1 cellular context compared by ENCODE assay signal in the genomic region with DNA sequence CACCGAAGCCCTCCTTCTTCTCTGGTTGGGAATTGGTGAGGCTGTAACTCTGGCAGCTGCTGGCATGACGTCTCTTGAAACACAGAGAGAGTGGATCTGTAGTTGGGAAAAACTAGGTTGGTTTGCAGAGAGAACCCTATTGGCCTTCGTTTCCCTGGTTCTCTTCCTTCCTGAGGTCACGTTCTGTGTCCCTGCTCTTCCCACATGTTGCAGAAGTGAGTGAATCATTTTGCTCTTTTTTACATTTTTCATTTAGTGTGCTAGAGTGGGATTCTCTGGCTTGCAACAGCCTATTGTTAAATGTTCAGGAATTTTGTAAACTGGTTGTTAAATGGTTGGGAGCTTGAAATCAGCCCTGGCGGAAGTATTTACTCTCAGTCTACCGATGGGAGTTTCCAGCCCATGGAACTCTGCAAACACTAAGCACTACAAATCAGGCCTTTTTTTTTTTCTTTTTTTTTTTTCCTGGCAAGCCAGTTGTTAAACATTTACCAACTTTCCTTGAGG.
TF ChIP-seq lines count a peak whose summit lies in the region.

No MANE protein-coding gene starts in this region.

TF ChIP-seq in HepG2, 621 proteins besides CTCF, POLR2A, EP300 and RAD21 (continued from another document and continues in another):
- TF ChIP-seq ZBTB3 (CRISPR knock-in tag; IDR thresholded peaks at IDR 0.05; ENCODE audit: borderline replicate concordance, low read depth) (no peak), ZNF33B (CRISPR knock-in tag; IDR thresholded peaks at IDR 0.05) (no peak), NR3C1 (CRISPR knock-in tag; IDR thresholded peaks at IDR 0.05) (no peak), U2AF1 (optimal IDR thresholded peaks at IDR 0.05; ENCODE audit: low read depth, low read length) (no peak), TCF7 (IDR thresholded peaks at IDR 0.05; ENCODE audit: low read depth) (no peak; the same call in 1 of the 2 replicates), PCBP1 (IDR thresholded peaks at IDR 0.05; ENCODE audit: borderline replicate concordance, low read depth, low read length) (no peak), ZFY (CRISPR knock-in tag; IDR thresholded peaks at IDR 0.05) (peak; percentile 40; the same call in 1 of the 2 replicates), KDM5A (IDR thresholded peaks at IDR 0.05; ENCODE audit: borderline replicate concordance, low read length) (no peak), PLRG1 (conservative IDR thresholded peaks at IDR 0.05) (no peak), SRSF9 (IDR thresholded peaks at IDR 0.05; ENCODE audit: borderline replicate concordance, insufficient read depth, low read depth, low read length, poor library complexity, severe bottlenecking) (no peak), NCOR1 (IDR thresholded peaks at IDR 0.05; ENCODE audit: borderline replicate concordance, low read length) (0 out of 2 replicates have a peak, but pooled peaks have one; percentile 28), ZNF343 (CRISPR knock-in tag; IDR thresholded peaks at IDR 0.05) (no peak), CC2D1A (CRISPR knock-in tag; IDR thresholded peaks at IDR 0.05) (no peak), ZNF572 (CRISPR knock-in tag; IDR thresholded peaks at IDR 0.05) (no peak), HOXA5 (CRISPR knock-in tag; IDR thresholded peaks at IDR 0.05) (0 out of 2 replicates have a peak, but pooled peaks have one; percentile 32), POLR2AphosphoS2 (IDR thresholded peaks at IDR 0.05; ENCODE audit: low read depth, low read length) (no peak), SAP130 (CRISPR knock-in tag; IDR thresholded peaks at IDR 0.05; ENCODE audit: low read depth) (peak; percentile 62), NR1H2 (CRISPR knock-in tag; IDR thresholded peaks at IDR 0.05; ENCODE audit: borderline replicate concordance, low read depth) (no peak), ZNF556 (CRISPR knock-in tag; IDR thresholded peaks at IDR 0.05; ENCODE audit: borderline replicate concordance) (no peak), KLF15 (CRISPR knock-in tag; IDR thresholded peaks at IDR 0.05; ENCODE audit: borderline replicate concordance) (no peak), SMAD1 (CRISPR knock-in tag; IDR thresholded peaks at IDR 0.05; ENCODE audit: borderline replicate concordance, low read depth) (no peak), HCFC1 (IDR thresholded peaks at IDR 0.05; ENCODE audit: low read depth, low read length) (no peak), TEAD2 (CRISPR knock-in tag; IDR thresholded peaks at IDR 0.05) (no peak), RAD51 (IDR thresholded peaks at IDR 0.05; ENCODE audit: borderline replicate concordance) (no peak), RFXAP (CRISPR knock-in tag; IDR thresholded peaks at IDR 0.05; ENCODE audit: borderline replicate concordance) (no peak), ZNF652 (CRISPR knock-in tag; IDR thresholded peaks at IDR 0.05; ENCODE audit: borderline replicate concordance, low read depth) (no peak), ZNF83 (CRISPR knock-in tag; IDR thresholded peaks at IDR 0.05; ENCODE audit: borderline replicate concordance) (no peak), BRD4 (CRISPR knock-in tag; IDR thresholded peaks at IDR 0.05) (no peak), MAFF (IDR thresholded peaks at IDR 0.05; ENCODE audit: low read depth, low read length) (no peak), RARG (CRISPR knock-in tag; IDR thresholded peaks at IDR 0.05; ENCODE audit: low read depth) (no peak), PCBP2 (optimal IDR thresholded peaks at IDR 0.05; ENCODE audit: low read depth, low read length, poor library complexity, severe bottlenecking) (no peak), SNAI1 (CRISPR knock-in tag; IDR thresholded peaks at IDR 0.05; ENCODE audit: borderline replicate concordance) (0 out of 2 replicates have a peak, but pooled peaks have one; percentile 53), MAFK (conservative IDR thresholded peaks at IDR 0.05 in 1 of 2, IDR thresholded peaks at IDR 0.05 in 1 of 2; ENCODE audit: low read length in 2 of 2) (no peak), ZNF678 (CRISPR knock-in tag; IDR thresholded peaks at IDR 0.05) (no peak), PRMT3 (CRISPR knock-in tag; IDR thresholded peaks at IDR 0.05; ENCODE audit: borderline replicate concordance, low read depth) (no peak), ATRX (CRISPR knock-in tag; IDR thresholded peaks at IDR 0.05; ENCODE audit: borderline replicate concordance) (no peak), YEATS2 (CRISPR knock-in tag; IDR thresholded peaks at IDR 0.05; ENCODE audit: borderline replicate concordance) (no peak), ZNF850 (CRISPR knock-in tag; conservative IDR thresholded peaks at IDR 0.05) (no peak), ZFP36 (IDR thresholded peaks at IDR 0.05; ENCODE audit: borderline replicate concordance, low read depth, low read length, partially characterized antibody) (no peak), IKZF1 (IDR thresholded peaks at IDR 0.05) (no peak)
- TF ChIP-seq, protein P1, sequence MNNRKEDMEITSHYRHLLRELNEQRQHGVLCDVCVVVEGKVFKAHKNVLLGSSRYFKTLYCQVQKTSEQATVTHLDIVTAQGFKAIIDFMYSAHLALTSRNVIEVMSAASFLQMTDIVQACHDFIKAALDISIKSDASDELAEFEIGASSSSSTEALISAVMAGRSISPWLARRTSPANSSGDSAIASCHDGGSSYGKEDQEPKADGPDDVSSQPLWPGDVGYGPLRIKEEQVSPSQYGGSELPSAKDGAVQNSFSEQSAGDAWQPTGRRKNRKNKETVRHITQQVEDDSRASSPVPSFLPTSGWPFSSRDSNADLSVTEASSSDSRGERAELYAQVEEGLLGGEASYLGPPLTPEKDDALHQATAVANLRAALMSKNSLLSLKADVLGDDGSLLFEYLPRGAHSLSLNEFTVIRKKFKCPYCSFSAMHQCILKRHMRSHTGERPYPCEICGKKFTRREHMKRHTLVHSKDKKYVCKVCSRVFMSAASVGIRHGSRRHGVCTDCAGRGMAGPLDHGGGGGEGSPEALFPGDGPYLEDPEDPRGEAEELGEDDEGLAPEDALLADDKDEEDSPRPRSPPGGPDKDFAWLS (CRISPR knock-in tag; IDR thresholded peaks at IDR 0.05; ENCODE audit: borderline replicate concordance), result no peak
- TF ChIP-seq, protein P2, sequence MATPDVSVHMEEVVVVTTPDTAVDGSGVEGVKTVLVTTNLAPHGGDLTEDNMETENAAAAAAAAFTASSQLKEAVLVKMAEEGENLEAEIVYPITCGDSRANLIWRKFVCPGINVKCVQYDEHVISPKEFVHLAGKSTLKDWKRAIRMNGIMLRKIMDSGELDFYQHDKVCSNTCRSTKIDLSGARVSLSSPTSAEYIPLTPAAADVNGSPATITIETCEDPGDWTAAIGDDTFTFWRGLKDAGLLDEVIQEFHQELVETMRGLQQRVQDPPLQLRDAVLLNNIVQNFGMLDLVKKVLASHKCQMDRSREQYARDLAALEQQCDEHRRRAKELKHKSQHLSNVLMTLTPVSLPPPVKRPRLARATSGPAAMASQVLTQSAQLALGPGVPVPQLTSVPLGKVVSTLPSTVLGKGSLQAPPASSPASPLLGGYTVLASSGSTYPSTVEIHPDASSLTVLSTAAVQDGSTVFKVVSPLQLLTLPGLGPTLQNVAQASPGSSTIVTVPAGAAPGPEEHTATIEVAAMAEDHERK (CRISPR knock-in tag; IDR thresholded peaks at IDR 0.05; ENCODE audit: low read depth), result no peak
- TF ChIP-seq, protein P3, sequence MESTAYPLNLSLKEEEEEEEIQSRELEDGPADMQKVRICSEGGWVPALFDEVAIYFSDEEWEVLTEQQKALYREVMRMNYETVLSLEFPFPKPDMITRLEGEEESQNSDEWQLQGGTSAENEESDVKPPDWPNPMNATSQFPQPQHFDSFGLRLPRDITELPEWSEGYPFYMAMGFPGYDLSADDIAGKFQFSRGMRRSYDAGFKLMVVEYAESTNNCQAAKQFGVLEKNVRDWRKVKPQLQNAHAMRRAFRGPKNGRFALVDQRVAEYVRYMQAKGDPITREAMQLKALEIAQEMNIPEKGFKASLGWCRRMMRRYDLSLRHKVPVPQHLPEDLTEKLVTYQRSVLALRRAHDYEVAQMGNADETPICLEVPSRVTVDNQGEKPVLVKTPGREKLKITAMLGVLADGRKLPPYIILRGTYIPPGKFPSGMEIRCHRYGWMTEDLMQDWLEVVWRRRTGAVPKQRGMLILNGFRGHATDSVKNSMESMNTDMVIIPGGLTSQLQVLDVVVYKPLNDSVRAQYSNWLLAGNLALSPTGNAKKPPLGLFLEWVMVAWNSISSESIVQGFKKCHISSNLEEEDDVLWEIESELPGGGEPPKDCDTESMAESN (CRISPR knock-in tag; conservative IDR thresholded peaks at IDR 0.05), result no peak
- TF ChIP-seq, protein P4, sequence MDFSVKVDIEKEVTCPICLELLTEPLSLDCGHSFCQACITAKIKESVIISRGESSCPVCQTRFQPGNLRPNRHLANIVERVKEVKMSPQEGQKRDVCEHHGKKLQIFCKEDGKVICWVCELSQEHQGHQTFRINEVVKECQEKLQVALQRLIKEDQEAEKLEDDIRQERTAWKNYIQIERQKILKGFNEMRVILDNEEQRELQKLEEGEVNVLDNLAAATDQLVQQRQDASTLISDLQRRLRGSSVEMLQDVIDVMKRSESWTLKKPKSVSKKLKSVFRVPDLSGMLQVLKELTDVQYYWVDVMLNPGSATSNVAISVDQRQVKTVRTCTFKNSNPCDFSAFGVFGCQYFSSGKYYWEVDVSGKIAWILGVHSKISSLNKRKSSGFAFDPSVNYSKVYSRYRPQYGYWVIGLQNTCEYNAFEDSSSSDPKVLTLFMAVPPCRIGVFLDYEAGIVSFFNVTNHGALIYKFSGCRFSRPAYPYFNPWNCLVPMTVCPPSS (IDR thresholded peaks at IDR 0.05), result no peak
- TF ChIP-seq, protein P5, sequence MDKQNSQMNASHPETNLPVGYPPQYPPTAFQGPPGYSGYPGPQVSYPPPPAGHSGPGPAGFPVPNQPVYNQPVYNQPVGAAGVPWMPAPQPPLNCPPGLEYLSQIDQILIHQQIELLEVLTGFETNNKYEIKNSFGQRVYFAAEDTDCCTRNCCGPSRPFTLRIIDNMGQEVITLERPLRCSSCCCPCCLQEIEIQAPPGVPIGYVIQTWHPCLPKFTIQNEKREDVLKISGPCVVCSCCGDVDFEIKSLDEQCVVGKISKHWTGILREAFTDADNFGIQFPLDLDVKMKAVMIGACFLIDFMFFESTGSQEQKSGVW (CRISPR knock-in tag; IDR thresholded peaks at IDR 0.05; ENCODE audit: borderline replicate concordance), result no peak
- TF ChIP-seq, protein P6, sequence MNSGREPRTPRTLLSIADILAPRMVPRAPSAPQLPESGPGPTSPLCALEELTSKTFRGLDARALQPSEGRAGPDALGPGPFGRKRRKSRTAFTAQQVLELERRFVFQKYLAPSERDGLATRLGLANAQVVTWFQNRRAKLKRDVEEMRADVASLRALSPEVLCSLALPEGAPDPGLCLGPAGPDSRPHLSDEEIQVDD (CRISPR knock-in tag; IDR thresholded peaks at IDR 0.05; ENCODE audit: borderline replicate concordance), result no peak
- TF ChIP-seq, protein P7, sequence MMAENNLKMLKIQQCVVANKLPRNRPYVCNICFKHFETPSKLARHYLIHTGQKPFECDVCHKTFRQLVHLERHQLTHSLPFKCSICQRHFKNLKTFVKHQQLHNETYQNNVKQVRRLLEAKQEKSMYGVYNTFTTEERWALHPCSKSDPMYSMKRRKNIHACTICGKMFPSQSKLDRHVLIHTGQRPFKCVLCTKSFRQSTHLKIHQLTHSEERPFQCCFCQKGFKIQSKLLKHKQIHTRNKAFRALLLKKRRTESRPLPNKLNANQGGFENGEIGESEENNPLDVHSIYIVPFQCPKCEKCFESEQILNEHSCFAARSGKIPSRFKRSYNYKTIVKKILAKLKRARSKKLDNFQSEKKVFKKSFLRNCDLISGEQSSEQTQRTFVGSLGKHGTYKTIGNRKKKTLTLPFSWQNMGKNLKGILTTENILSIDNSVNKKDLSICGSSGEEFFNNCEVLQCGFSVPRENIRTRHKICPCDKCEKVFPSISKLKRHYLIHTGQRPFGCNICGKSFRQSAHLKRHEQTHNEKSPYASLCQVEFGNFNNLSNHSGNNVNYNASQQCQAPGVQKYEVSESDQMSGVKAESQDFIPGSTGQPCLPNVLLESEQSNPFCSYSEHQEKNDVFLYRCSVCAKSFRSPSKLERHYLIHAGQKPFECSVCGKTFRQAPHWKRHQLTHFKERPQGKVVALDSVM (CRISPR knock-in tag; IDR thresholded peaks at IDR 0.05), result no peak
- TF ChIP-seq, protein P8, sequence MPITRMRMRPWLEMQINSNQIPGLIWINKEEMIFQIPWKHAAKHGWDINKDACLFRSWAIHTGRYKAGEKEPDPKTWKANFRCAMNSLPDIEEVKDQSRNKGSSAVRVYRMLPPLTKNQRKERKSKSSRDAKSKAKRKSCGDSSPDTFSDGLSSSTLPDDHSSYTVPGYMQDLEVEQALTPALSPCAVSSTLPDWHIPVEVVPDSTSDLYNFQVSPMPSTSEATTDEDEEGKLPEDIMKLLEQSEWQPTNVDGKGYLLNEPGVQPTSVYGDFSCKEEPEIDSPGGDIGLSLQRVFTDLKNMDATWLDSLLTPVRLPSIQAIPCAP (CRISPR knock-in tag; IDR thresholded peaks at IDR 0.05; ENCODE audit: low read depth), result no peak
- TF ChIP-seq, protein P9, sequence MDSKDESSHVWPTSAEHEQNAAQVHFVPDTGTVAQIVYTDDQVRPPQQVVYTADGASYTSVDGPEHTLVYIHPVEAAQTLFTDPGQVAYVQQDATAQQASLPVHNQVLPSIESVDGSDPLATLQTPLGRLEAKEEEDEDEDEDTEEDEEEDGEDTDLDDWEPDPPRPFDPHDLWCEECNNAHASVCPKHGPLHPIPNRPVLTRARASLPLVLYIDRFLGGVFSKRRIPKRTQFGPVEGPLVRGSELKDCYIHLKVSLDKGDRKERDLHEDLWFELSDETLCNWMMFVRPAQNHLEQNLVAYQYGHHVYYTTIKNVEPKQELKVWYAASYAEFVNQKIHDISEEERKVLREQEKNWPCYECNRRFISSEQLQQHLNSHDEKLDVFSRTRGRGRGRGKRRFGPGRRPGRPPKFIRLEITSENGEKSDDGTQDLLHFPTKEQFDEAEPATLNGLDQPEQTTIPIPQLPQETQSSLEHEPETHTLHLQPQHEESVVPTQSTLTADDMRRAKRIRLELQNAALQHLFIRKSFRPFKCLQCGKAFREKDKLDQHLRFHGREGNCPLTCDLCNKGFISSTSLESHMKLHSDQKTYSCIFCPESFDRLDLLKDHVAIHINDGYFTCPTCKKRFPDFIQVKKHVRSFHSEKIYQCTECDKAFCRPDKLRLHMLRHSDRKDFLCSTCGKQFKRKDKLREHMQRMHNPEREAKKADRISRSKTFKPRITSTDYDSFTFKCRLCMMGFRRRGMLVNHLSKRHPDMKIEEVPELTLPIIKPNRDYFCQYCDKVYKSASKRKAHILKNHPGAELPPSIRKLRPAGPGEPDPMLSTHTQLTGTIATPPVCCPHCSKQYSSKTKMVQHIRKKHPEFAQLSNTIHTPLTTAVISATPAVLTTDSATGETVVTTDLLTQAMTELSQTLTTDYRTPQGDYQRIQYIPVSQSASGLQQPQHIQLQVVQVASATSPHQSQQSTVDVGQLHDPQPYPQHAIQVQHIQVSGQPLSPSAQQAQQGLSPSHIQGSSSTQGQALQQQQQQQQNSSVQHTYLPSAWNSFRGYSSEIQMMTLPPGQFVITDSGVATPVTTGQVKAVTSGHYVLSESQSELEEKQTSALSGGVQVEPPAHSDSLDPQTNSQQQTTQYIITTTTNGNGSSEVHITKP (CRISPR knock-in tag; IDR thresholded peaks at IDR 0.05; ENCODE audit: low read depth), result peak; percentile 41; the same call in 1 of the 2 replicates
- TF ChIP-seq, protein P10, sequence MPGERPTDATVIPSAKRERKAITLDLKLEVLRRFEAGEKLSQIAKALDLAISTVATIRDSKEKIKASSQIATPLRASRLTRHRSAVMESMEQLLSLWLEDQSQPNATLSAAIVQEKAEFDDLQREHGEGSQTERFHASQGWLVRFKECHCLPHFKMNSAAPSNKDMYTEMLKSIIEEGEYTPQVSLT (CRISPR knock-in tag; IDR thresholded peaks at IDR 0.05; ENCODE audit: borderline replicate concordance, low read depth), result no peak
